2 cellular contexts compared by ENCODE assay signal in the genomic region with DNA sequence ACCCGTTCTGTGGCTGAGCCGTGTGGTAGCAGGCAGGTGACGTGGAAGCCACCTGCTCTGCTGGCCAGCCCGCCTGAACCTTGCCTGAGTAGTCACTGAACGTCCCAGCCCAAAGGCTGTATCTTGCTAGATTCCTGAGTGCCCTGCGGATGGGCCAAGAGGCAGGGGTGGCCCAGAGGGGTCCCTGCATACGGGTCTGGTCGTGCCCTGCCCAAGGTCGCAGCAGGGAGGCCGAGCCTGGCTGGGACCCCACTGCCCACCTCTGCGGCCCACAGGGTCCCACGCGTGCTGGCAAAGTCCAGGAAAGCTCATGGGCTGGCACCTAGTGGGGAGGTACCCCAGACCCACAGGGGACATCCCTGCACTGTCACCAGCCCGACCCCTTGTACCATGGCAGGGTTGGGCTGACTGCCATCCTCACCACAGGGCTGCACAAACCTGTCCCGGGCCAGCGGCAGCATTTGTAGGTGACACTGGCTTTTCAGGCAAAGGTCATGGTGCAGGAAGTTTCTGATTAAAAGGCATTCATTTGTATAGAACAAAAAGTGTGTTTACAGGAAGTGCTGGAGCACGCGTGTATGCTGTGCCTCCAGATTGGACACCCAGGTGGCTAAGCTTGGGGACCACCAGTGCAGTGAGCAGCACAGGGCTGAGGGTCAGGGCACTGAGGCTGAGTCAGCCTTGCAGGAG.
TF ChIP-seq lines count a peak whose summit lies in the region.

No MANE protein-coding gene starts in this region.

TF ChIP-seq in K562, 482 proteins besides CTCF, POLR2A, EP300 and RAD21 (continues in another document):
- TF ChIP-seq ZNF3 (CRISPR knock-in tag; IDR thresholded peaks at IDR 0.05): no peak
- no peak for TF ChIP-seq TEAD4 (IDR thresholded peaks at IDR 0.05; ENCODE audit: low read length)
- TF ChIP-seq TEAD4 (CRISPR knock-in tag; IDR thresholded peaks at IDR 0.05; ENCODE audit: borderline replicate concordance): no peak
- TF ChIP-seq, protein P1, sequence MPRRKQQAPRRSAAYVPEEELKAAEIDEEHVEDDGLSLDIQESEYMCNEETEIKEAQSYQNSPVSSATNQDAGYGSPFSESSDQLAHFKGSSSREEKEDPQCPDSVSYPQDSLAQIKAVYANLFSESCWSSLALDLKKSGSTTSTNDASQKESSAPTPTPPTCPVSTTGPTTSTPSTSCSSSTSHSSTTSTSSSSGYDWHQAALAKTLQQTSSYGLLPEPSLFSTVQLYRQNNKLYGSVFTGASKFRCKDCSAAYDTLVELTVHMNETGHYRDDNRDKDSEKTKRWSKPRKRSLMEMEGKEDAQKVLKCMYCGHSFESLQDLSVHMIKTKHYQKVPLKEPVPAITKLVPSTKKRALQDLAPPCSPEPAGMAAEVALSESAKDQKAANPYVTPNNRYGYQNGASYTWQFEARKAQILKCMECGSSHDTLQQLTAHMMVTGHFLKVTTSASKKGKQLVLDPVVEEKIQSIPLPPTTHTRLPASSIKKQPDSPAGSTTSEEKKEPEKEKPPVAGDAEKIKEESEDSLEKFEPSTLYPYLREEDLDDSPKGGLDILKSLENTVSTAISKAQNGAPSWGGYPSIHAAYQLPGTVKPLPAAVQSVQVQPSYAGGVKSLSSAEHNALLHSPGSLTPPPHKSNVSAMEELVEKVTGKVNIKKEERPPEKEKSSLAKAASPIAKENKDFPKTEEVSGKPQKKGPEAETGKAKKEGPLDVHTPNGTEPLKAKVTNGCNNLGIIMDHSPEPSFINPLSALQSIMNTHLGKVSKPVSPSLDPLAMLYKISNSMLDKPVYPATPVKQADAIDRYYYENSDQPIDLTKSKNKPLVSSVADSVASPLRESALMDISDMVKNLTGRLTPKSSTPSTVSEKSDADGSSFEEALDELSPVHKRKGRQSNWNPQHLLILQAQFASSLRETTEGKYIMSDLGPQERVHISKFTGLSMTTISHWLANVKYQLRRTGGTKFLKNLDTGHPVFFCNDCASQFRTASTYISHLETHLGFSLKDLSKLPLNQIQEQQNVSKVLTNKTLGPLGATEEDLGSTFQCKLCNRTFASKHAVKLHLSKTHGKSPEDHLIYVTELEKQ (CRISPR knock-in tag; IDR thresholded peaks at IDR 0.05): no peak
- no peak for TF ChIP-seq ZNF561 (CRISPR knock-in tag; conservative IDR thresholded peaks at IDR 0.05)
- no peak for TF ChIP-seq ZNF121 (CRISPR knock-in tag; conservative IDR thresholded peaks at IDR 0.05)
- TF ChIP-seq POLR2G (IDR thresholded peaks at IDR 0.05; ENCODE audit: low read depth, low read length): peak; percentile 47; the same call in 1 of the 2 replicates
- 0 out of 2 replicates have a peak, but pooled peaks have one; percentile 13 for TF ChIP-seq MBD2 (IDR thresholded peaks at IDR 0.05; ENCODE audit: borderline replicate concordance, low read depth)
- TF ChIP-seq RBM22 (IDR thresholded peaks at IDR 0.05; ENCODE audit: low read depth, low read length, poor library complexity, severe bottlenecking): peak; percentile 55
- no peak for TF ChIP-seq TRIM28 (IDR thresholded peaks at IDR 0.05)
- TF ChIP-seq, protein P2, sequence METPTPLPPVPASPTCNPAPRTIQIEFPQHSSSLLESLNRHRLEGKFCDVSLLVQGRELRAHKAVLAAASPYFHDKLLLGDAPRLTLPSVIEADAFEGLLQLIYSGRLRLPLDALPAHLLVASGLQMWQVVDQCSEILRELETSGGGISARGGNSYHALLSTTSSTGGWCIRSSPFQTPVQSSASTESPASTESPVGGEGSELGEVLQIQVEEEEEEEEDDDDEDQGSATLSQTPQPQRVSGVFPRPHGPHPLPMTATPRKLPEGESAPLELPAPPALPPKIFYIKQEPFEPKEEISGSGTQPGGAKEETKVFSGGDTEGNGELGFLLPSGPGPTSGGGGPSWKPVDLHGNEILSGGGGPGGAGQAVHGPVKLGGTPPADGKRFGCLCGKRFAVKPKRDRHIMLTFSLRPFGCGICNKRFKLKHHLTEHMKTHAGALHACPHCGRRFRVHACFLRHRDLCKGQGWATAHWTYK (CRISPR knock-in tag; IDR thresholded peaks at IDR 0.05): no peak
- TF ChIP-seq BHLHE40 (IDR thresholded peaks at IDR 0.05; ENCODE audit: low read length): no peak
- TF ChIP-seq BRF1 (IDR thresholded peaks at IDR 0.05; ENCODE audit: borderline replicate concordance, extremely low read depth, insufficient read length): no peak
- TF ChIP-seq NCOR1 (IDR thresholded peaks at IDR 0.05): no peak
- TF ChIP-seq E2F3 (CRISPR knock-in tag; IDR thresholded peaks at IDR 0.05): no peak
- TF ChIP-seq ILF3 (IDR thresholded peaks at IDR 0.05; ENCODE audit: borderline replicate concordance): no peak
- no peak for TF ChIP-seq ZNF512 (tag; IDR thresholded peaks at IDR 0.05)
- TF ChIP-seq ZBTB5 (IDR thresholded peaks at IDR 0.05): no peak

TF ChIP-seq in liver, 16 proteins besides CTCF, POLR2A, EP300 and RAD21:
- TF ChIP-seq NR2F2 (IDR thresholded peaks at IDR 0.05) (peak; percentile 59), RXRA (IDR thresholded peaks at IDR 0.05) (peak in 1 of 2 donors; percentile 14)
- TF ChIP-seq, protein P3, sequence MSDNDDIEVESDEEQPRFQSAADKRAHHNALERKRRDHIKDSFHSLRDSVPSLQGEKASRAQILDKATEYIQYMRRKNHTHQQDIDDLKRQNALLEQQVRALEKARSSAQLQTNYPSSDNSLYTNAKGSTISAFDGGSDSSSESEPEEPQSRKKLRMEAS (IDR thresholded peaks at IDR 0.05): no peak
